ENCODE assay signal across 18 cellular contexts in genomic region chr1:110346690-110347089, GRCh38. TPM values are rescaled to one million over a fixed set of nuclear protein-coding genes. Genes with fewer than 3 reads are reported as not detected.
DNase-seq lines count a peak whose midpoint lies in the region; ATAC-seq, FAIRE-seq and TF ChIP-seq lines count a peak whose summit lies in the region.
"Had no signal": no experiment of that assay in that cellular context is flagged by ENCODE, and none has a peak within 500 bp of the region (broad histone marks: within the 10 kb centered on the region; RNA-seq: fewer than 3 reads in every experiment).

No MANE protein-coding gene starts in this region.

- H3K4me3 ChIP-seq in CD8-positive, alpha-beta T cell (ENCODE audit: low read depth, low read length), result no peak overlapping the region
- H3K4me3 ChIP-seq in astrocyte (ENCODE audit: insufficient read depth, low read depth, low read length), result no peak overlapping the region
- H3K4me3 ChIP-seq: lung, thoracic aorta had no signal

- H4K20me1 ChIP-seq in astrocyte (ENCODE audit: insufficient read depth, low read length), result peaks cover 76% of the 10 kb centered on the region

- peaks cover 92% of the 10 kb centered on the region for H3K4me1 Mint-ChIP-seq in CD8-positive, alpha-beta T cell (ENCODE audit: low read depth)
- H3K4me1 Mint-ChIP-seq in astrocyte (ENCODE audit: low read depth, unreplicated experiment) (peaks cover 36% of the 10 kb centered on the region), neural crest cell (peaks cover 78% of the 10 kb centered on the region)

- no peaks in the 10 kb centered on the region for H3K9me3 Mint-ChIP-seq in CD8-positive, alpha-beta T cell
- H3K9me3 Mint-ChIP-seq in astrocyte (ENCODE audit: unreplicated experiment), result no peaks in the 10 kb centered on the region
- no peaks in the 10 kb centered on the region for H3K9me3 Mint-ChIP-seq in neural crest cell
- H3K9me3 Mint-ChIP-seq: naive thymus-derived CD4-positive, alpha-beta T cell had no signal

- no peak overlapping the region for H3K9ac ChIP-seq in astrocyte (ENCODE audit: low read length)

- POLR2A ChIA-PET in CD8-positive, alpha-beta T cell (lab: Charles Lee), result interaction anchor here (0.6 kb wide), 1 partner anchor 16 kb away, joined by 3 read pairs; no protein-coding TSS in a partner anchor

- no peaks in the 10 kb centered on the region for H3K9me3 ChIP-seq in CD8-positive, alpha-beta T cell (ENCODE audit: low read length)
- no peaks in the 10 kb centered on the region for H3K9me3 ChIP-seq in astrocyte (ENCODE audit: insufficient read depth, low read depth, low read length)
- H3K9me3 ChIP-seq: thoracic aorta had no signal

- H3K79me2 ChIP-seq in astrocyte (ENCODE audit: insufficient read depth, low read length), result peaks cover 100% of the 10 kb centered on the region

- H2AFZ ChIP-seq in astrocyte (ENCODE audit: low read depth, low read length), result no peak overlapping the region

- no peak overlapping the region for H3K27ac Mint-ChIP-seq in CD8-positive, alpha-beta T cell
- no peak overlapping the region for H3K27ac Mint-ChIP-seq in astrocyte (ENCODE audit: unreplicated experiment)
- peak overlapping the region; percentile 28 for H3K27ac Mint-ChIP-seq in neural crest cell (ENCODE audit: unreplicated experiment)

- CTCF ChIA-PET in CD8-positive, alpha-beta T cell (lab: Charles Lee), result no interaction called here

- peak overlapping the region; percentile 11 for H3K4me3 Mint-ChIP-seq in CD8-positive, alpha-beta T cell
- no peak overlapping the region for H3K4me3 Mint-ChIP-seq in astrocyte (ENCODE audit: unreplicated experiment)
- peak overlapping the region; percentile 67 for H3K4me3 Mint-ChIP-seq in neural crest cell

- peak overlapping the region; percentile 41 for H3K4me2 ChIP-seq in astrocyte (ENCODE audit: low read length)

- H3K36me3 Mint-ChIP-seq in CD8-positive, alpha-beta T cell, result peaks cover 69% of the 10 kb centered on the region
- peaks cover 12% of the 10 kb centered on the region for H3K36me3 Mint-ChIP-seq in astrocyte (ENCODE audit: low read depth, unreplicated experiment)
- H3K36me3 Mint-ChIP-seq in neural crest cell (ENCODE audit: low read depth), result peaks cover 3% of the 10 kb centered on the region

- H3K36me3 ChIP-seq in CD8-positive, alpha-beta T cell (ENCODE audit: insufficient read depth, low read length), result peaks cover 16% of the 10 kb centered on the region
- peaks cover 16% of the 10 kb centered on the region for H3K36me3 ChIP-seq in astrocyte (ENCODE audit: insufficient read depth, low read length)

- no peak for FAIRE-seq in astrocyte (lab: Jason Lieb, UNC)

- intact Hi-C loops in CD8-positive, alpha-beta T cell (cut with DNase I, micrococcal nuclease), result no loop called here

- H3K27me3 Mint-ChIP-seq in CD8-positive, alpha-beta T cell (ENCODE audit: low read depth), result no peaks in the 10 kb centered on the region
- H3K27me3 Mint-ChIP-seq in astrocyte (ENCODE audit: low read depth, unreplicated experiment), result no peaks in the 10 kb centered on the region
- H3K27me3 Mint-ChIP-seq in neural crest cell (ENCODE audit: low read depth), result no peaks in the 10 kb centered on the region
- H3K27me3 Mint-ChIP-seq: naive thymus-derived CD4-positive, alpha-beta T cell had no signal

- DNase-seq in CD8-positive, alpha-beta T cell, result no peak
- no peak for DNase-seq in astrocyte (ENCODE audit: low read depth)
- no peak for DNase-seq in neural crest cell (ENCODE audit: low read depth, low spot score)
- DNase-seq in NCI-H187 (lab: John Stamatoyannopoulos, UW), result no peak
- DNase-seq in effector CD8-positive, alpha-beta T cell (lab: John Stamatoyannopoulos, UW), result no peak
- DNase-seq: activated naive CD4-positive, alpha-beta T cell; AML-193; cortex of kidney; DMS153; erythroblast; naive thymus-derived CD4-positive, alpha-beta T cell; NCI-H1417 treated with DMSO at 0.1 percent for 48 hours; SHP77 treated with DMSO at 0.1 percent for 48 hours; stimulated activated CD4-positive, alpha-beta T cell treated with anti-CD3 and anti-CD28 coated beads, Interleukin-2, amount 100 ng/mL, for 48 hours had no signal

- no peaks in the 10 kb centered on the region for H3K27me3 ChIP-seq in CD8-positive, alpha-beta T cell (ENCODE audit: insufficient read depth, low read length)
- no peaks in the 10 kb centered on the region for H3K27me3 ChIP-seq in astrocyte (ENCODE audit: insufficient read depth, low read length)

- no peak for TF ChIP-seq CTCF in CD8-positive, alpha-beta T cell (IDR thresholded peaks at IDR 0.05)
- TF ChIP-seq CTCF in astrocyte (IDR thresholded peaks at IDR 0.05; ENCODE audit: insufficient read depth, low read depth, low read length) (no peak), neural crest cell (conservative IDR thresholded peaks at IDR 0.05) (no peak)

- no peak overlapping the region for H3K27ac ChIP-seq in CD8-positive, alpha-beta T cell (ENCODE audit: low read depth, low read length)
- no peak overlapping the region for H3K27ac ChIP-seq in astrocyte (ENCODE audit: low read depth, low read length)
- H3K27ac ChIP-seq: thoracic aorta had no signal

- H3K4me1 ChIP-seq in CD8-positive, alpha-beta T cell (ENCODE audit: insufficient read depth, low read length), result peaks cover 62% of the 10 kb centered on the region
- peaks cover 24% of the 10 kb centered on the region for H3K4me1 ChIP-seq in astrocyte (ENCODE audit: insufficient read depth, low read length)

- ATAC-seq in CD8-positive, alpha-beta T cell, result no peak
- peak; percentile 61 for ATAC-seq in GM21529 (IDR thresholded peaks at IDR 0.05; ENCODE audit: unreplicated experiment)
- ATAC-seq in GM18519 (IDR thresholded peaks at IDR 0.05; ENCODE audit: low FRiP score, unreplicated experiment), result no peak
- ATAC-seq: naive thymus-derived CD4-positive, alpha-beta T cell had no signal

RNA-seq across cellular contexts. Expression of gene RBM15, which starts 7.5 kb away (rescaled TPM):
- total RNA-seq in CD8-positive, alpha-beta T cell, result 10 to 100 TPM; 57.1 to 59.3 TPM
- total RNA-seq in astrocyte (20.4 and 21.1 TPM in 2 replicates), neural crest cell (52.6 and 54.0 TPM in 2 replicates)

RNA-seq across cellular contexts. Expression of gene SLC16A4, which starts 44.1 kb away (rescaled TPM):
- under 1 TPM in 1 of 2 experiments, not detected in 1; 0.24 TPM for total RNA-seq in CD8-positive, alpha-beta T cell
- 14.1 and 14.8 TPM in 2 replicates for total RNA-seq in astrocyte
- total RNA-seq in neural crest cell, result 0.96 and 1.8 TPM in 2 replicates
